Comparison of ENCODE assay signal across 8 cellular contexts in the genomic region with DNA sequence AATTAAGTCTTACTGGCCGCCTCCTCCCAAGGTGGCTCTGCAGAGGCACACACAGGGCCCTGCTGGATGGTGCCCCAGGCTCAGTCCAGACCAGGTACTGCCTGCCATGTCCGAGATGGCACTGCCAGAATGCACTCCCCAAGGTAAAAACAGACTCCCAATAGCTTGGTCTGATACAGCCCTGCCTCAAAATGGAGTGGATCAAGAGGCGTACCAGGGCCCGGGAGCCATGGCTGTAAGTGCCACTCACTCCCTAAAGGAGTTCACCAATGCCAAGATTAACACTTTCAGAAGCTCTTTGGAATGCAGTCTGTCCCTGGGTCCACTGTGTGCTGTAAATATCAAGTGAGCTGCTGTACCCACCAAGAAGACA. TPM values are rescaled to one million over a fixed set of nuclear protein-coding genes. Genes with fewer than 3 reads are reported as not detected.
DNase-seq lines count a peak whose midpoint lies in the region; ATAC-seq and TF ChIP-seq lines count a peak whose summit lies in the region.

No MANE protein-coding gene starts in this region.

- H3K4me3 ChIP-seq in A673 (ENCODE audit: low read depth, low read length, poor library complexity, severe bottlenecking) (peak overlapping the region; percentile 63), Karpas-422 (ENCODE audit: low read length) (peak overlapping the region; percentile 59)
- H3K4me3 ChIP-seq in naive thymus-derived CD4-positive, alpha-beta T cell (ENCODE audit: low read length) = peak overlapping the region; percentile 37

- no peak for ATAC-seq in naive thymus-derived CD4-positive, alpha-beta T cell
- ATAC-seq in GM21381 (IDR thresholded peaks at IDR 0.05; ENCODE audit: unreplicated experiment) = no peak

- POLR2A ChIA-PET in A673 (lab: Charles Lee; ENCODE audit: low non-redundant PET) = interaction anchor here (0.5 kb wide), 1 partner anchor 150 kb away, joined by 7 read pairs; no protein-coding TSS in a partner anchor
- POLR2A ChIA-PET in naive thymus-derived CD4-positive, alpha-beta T cell (lab: Charles Lee) = interaction anchor here (0.8 to 2.2 kb wide), 7 partner anchors 25 to 57 kb away, joined by 3 to 10 read pairs (median 5); no protein-coding TSS in a partner anchor

- H3K36me3 Mint-ChIP-seq in dendritic cell treated with granulocyte-macrophage colony-stimulating factor and Interleukin-4, amounts not matched to agents 40 ng/mL and 50 ng/mL, for 4 days (ENCODE audit: low read depth) = peaks cover 7% of the 10 kb centered on the region
- no peaks in the 10 kb centered on the region for H3K36me3 Mint-ChIP-seq in naive thymus-derived CD4-positive, alpha-beta T cell

- BruUV-seq in A673 (replicated peaks; lab: Mats Ljungman, UMichigan) = no TSS peak

- H3K4me1 Mint-ChIP-seq in dendritic cell treated with granulocyte-macrophage colony-stimulating factor and Interleukin-4, amounts not matched to agents 40 ng/mL and 50 ng/mL, for 4 days (ENCODE audit: low read depth) = peaks cover 62% of the 10 kb centered on the region
- peaks cover 5 to 33% (median 18%) of the 10 kb centered on the region in 7 donors for H3K4me1 Mint-ChIP-seq in naive thymus-derived CD4-positive, alpha-beta T cell

- H3K79me2 ChIP-seq in Karpas-422 (ENCODE audit: low read length) = no peaks in the 10 kb centered on the region

- TF ChIP-seq CTCF in A673 (conservative IDR thresholded peaks at IDR 0.05; ENCODE audit: low read depth, low read length) = no peak

- peak overlapping the region; percentile 84 for H3K27ac Mint-ChIP-seq in dendritic cell treated with granulocyte-macrophage colony-stimulating factor and Interleukin-4, amounts not matched to agents 40 ng/mL and 50 ng/mL, for 4 days
- peak overlapping the region in 5 of 9 donors; percentile 39 to 70 (median 51) for H3K27ac Mint-ChIP-seq in naive thymus-derived CD4-positive, alpha-beta T cell

- H3K36me3 ChIP-seq in A673 (ENCODE audit: insufficient read depth, low read length, poor library complexity, severe bottlenecking) (no peaks in the 10 kb centered on the region), Karpas-422 (ENCODE audit: insufficient read depth, low read length) (no peaks in the 10 kb centered on the region)
- no peaks in the 10 kb centered on the region for H3K36me3 ChIP-seq in naive thymus-derived CD4-positive, alpha-beta T cell (ENCODE audit: control insufficient read depth in 2 of 3, insufficient read depth in 3 of 3, low read length in 3 of 3)

- intact Hi-C loops in A673 (cut with micrococcal nuclease; ENCODE audit: unreplicated experiment) = no loop called here
- intact Hi-C loops in dendritic cell treated with granulocyte-macrophage colony-stimulating factor and Interleukin-4, amounts not matched to agents 40 ng/mL and 50 ng/mL, for 4 days (cut with micrococcal nuclease) = loop anchor here (1.0 kb wide), 1 partner anchor 31 kb away; no protein-coding TSS in a partner anchor
- intact Hi-C loops in naive thymus-derived CD4-positive, alpha-beta T cell (cut with micrococcal nuclease) = loop anchor here (1.0 to 2.0 kb wide), 5 partner anchors 31 to 114 kb away; a partner anchor contains a TSS

- H3K4me1 ChIP-seq in A673 (ENCODE audit: insufficient read depth, low read length, poor library complexity, severe bottlenecking) (peaks cover 22% of the 10 kb centered on the region), Karpas-422 (ENCODE audit: low read length) (peaks cover 26% of the 10 kb centered on the region)
- peaks cover 9 to 13% of the 10 kb centered on the region in 2 donors for H3K4me1 ChIP-seq in naive thymus-derived CD4-positive, alpha-beta T cell (ENCODE audit: control insufficient read depth in 2 of 2, insufficient read depth in 2 of 2, low read length in 2 of 2)

- H3K9me3 ChIP-seq in A673 (ENCODE audit: low read depth, low read length, poor library complexity, severe bottlenecking) (no peaks in the 10 kb centered on the region), Karpas-422 (ENCODE audit: low read length) (0 out of 2 replicates have a peak, but pooled peaks cover 2% of the 10 kb centered on the region)
- H3K9me3 ChIP-seq in naive thymus-derived CD4-positive, alpha-beta T cell (ENCODE audit: control insufficient read depth in 2 of 3, low read length in 3 of 3) = no peaks in the 10 kb centered on the region

- H3K27ac ChIP-seq in A673 (ENCODE audit: low read depth, low read length, poor library complexity, severe bottlenecking) (no peak overlapping the region), Karpas-422 (ENCODE audit: low read length) (no peak overlapping the region)
- no peak overlapping the region for H3K27ac ChIP-seq in naive thymus-derived CD4-positive, alpha-beta T cell (ENCODE audit: low read depth, low read length)

- H3K27me3 Mint-ChIP-seq in dendritic cell treated with granulocyte-macrophage colony-stimulating factor and Interleukin-4, amounts not matched to agents 40 ng/mL and 50 ng/mL, for 4 days = peaks cover 11% of the 10 kb centered on the region
- peaks cover 0 to 17% (median 0%) of the 10 kb centered on the region in 5 donors for H3K27me3 Mint-ChIP-seq in naive thymus-derived CD4-positive, alpha-beta T cell

- H2AFZ ChIP-seq in Karpas-422 (ENCODE audit: low read length) = peak overlapping the region; percentile 86

- H3K27me3 ChIP-seq in A673 (replicated peaks; ENCODE audit: insufficient read depth, low read depth, low read length, poor library complexity) (no peaks in the 10 kb centered on the region), Karpas-422 (ENCODE audit: low read length) (peaks cover 3% of the 10 kb centered on the region; the same call in 1 of the 2 replicates)
- H3K27me3 ChIP-seq in naive thymus-derived CD4-positive, alpha-beta T cell (ENCODE audit: control insufficient read depth in 2 of 2, insufficient read depth in 2 of 2, low read length in 2 of 2) = no peaks in the 10 kb centered on the region

- CTCF ChIA-PET in A673 (lab: Charles Lee) = interaction anchor here (0.9 to 2.4 kb wide), 7 partner anchors 14 to 215 kb away, joined by 3 to 44 read pairs (median 5); no protein-coding TSS in a partner anchor
- CTCF ChIA-PET in naive thymus-derived CD4-positive, alpha-beta T cell (lab: Charles Lee) = interaction anchor here (1.1 to 13.5 kb wide), 6 partner anchors 37 to 229 kb away, joined by 3 to 230 read pairs (median 8); no protein-coding TSS in a partner anchor

- H4K20me1 ChIP-seq in Karpas-422 (ENCODE audit: insufficient read depth, low read depth, low read length) = no peaks in the 10 kb centered on the region

- peak overlapping the region; percentile 62 for H3K9ac ChIP-seq in Karpas-422 (ENCODE audit: low read length)

- H3K4me3 Mint-ChIP-seq in dendritic cell treated with granulocyte-macrophage colony-stimulating factor and Interleukin-4, amounts not matched to agents 40 ng/mL and 50 ng/mL, for 4 days = peak overlapping the region; percentile 72
- H3K4me3 Mint-ChIP-seq in naive thymus-derived CD4-positive, alpha-beta T cell = peak overlapping the region; percentile 18 to 79 (median 49)

- peak overlapping the region; percentile 65 for H3K4me2 ChIP-seq in Karpas-422 (ENCODE audit: low read depth, low read length, poor library complexity, severe bottlenecking)

- H3K9me2 ChIP-seq in Karpas-422 (replicated peaks; ENCODE audit: insufficient read depth, low read length) = no peaks in the 10 kb centered on the region

- DNase-seq in A673 (ENCODE audit: low spot score) (no peak), Karpas-422 (no peak), NCI-H526 (lab: John Stamatoyannopoulos, UW) (no peak), NCI-H187 treated with DMSO at 0.1 percent for 48 hours (lab: John Stamatoyannopoulos, UW) (no peak), COR-L47 (lab: John Stamatoyannopoulos, UW) (no peak)
- peak in 1 of 9 donors; percentile 10 for DNase-seq in naive thymus-derived CD4-positive, alpha-beta T cell

- H3K9me3 Mint-ChIP-seq in dendritic cell treated with granulocyte-macrophage colony-stimulating factor and Interleukin-4, amounts not matched to agents 40 ng/mL and 50 ng/mL, for 4 days = no peaks in the 10 kb centered on the region
- H3K9me3 Mint-ChIP-seq in naive thymus-derived CD4-positive, alpha-beta T cell = no peaks in the 10 kb centered on the region

RNA-seq across cellular contexts. Expression of a gene that starts 0.6 kb away (rescaled TPM):
- 26.6 and 36.6 TPM in 2 replicates for total RNA-seq in A673 (2021)
- 16.4 and 54.6 TPM in 2 replicates for total RNA-seq in Karpas-422 (2014; rRNA removed; shearing (Covaris generic); ENCODE audit: low replicate concordance)
- 100 to 1,000 TPM in 3 of 5 experiments, 10 to 100 TPM in 2; 89.5 to 144 (median 103) TPM for total RNA-seq in naive thymus-derived CD4-positive, alpha-beta T cell
- 10 to 100 TPM; 10.2 to 23.2 TPM for polyA plus RNA-seq in naive thymus-derived CD4-positive, alpha-beta T cell
